ENCODE assay signal across 11 cellular contexts in genomic region chr14:89509891-89510290, GRCh38.
DNase-seq lines count a peak whose midpoint lies in the region; ATAC-seq, FAIRE-seq and TF ChIP-seq lines count a peak whose summit lies in the region.
"Had no signal": no experiment of that assay in that cellular context is flagged by ENCODE, and none has a peak within 500 bp of the region (broad histone marks: within the 10 kb centered on the region; RNA-seq: fewer than 3 reads in every experiment).

No MANE protein-coding gene starts in this region.

- no peak overlapping the region for H4K5ac ChIP-seq in H1 (ENCODE audit: insufficient read length, low read depth, low read length)

- no peaks in the 10 kb centered on the region for H4K20me1 ChIP-seq in H1 (replicated peaks in 1 of 2; ENCODE audit: control insufficient read depth in 1 of 2, insufficient read depth in 2 of 2, low read length in 2 of 2)

- no peaks in the 10 kb centered on the region; a peak in 1 of 4 replicates for H3K9me3 ChIP-seq in H1 (ENCODE audit: insufficient read depth in 2 of 2, low read depth in 1 of 2, low read length in 1 of 2)
- no peaks in the 10 kb centered on the region for H3K9me3 ChIP-seq in spleen
- H3K9me3 ChIP-seq: body of pancreas, stomach had no signal

- no peak overlapping the region for H2BK20ac ChIP-seq in H1 (ENCODE audit: low read length)

- FAIRE-seq in RCC 7860 (lab: Jason Lieb, UNC) (no peak), H1 (lab: Jason Lieb, UNC) (no peak)

- H4K91ac ChIP-seq in H1 (replicated peaks; ENCODE audit: insufficient read length, low read length), result no peak overlapping the region

- no peak for TF ChIP-seq EP300 in H1 (IDR thresholded peaks at IDR 0.05; ENCODE audit: borderline replicate concordance in 1 of 2, low read depth in 2 of 2, low read length in 2 of 2)

- CTCF ChIA-PET in H1 (lab: Charles Lee; ENCODE audit: partially characterized antibody), result no interaction called here

- H3K36me3 Mint-ChIP-seq in activated T-cell treated with anti-CD3 and anti-CD28 coated beads, Interleukin-2, amount 50 U/mL, for 4 hours (ENCODE audit: insufficient read depth), result peaks cover 3% of the 10 kb centered on the region

- H3K4me1 Mint-ChIP-seq in activated T-cell treated with anti-CD3 and anti-CD28 coated beads, Interleukin-2, amount 50 U/mL, for 4 hours (ENCODE audit: low read depth), result peaks cover 69% of the 10 kb centered on the region

- no peak overlapping the region for H2BK15ac ChIP-seq in H1 (ENCODE audit: low read length)

- ATAC-seq in activated T-cell treated with anti-CD3 and anti-CD28 coated beads, Interleukin-2, amount 50 U/mL, for 4 hours, result no peak
- no peak for ATAC-seq in HG02938 (IDR thresholded peaks at IDR 0.05; ENCODE audit: unreplicated experiment)
- ATAC-seq: body of pancreas had no signal

- H4K8ac ChIP-seq in H1 (ENCODE audit: extremely low read depth, insufficient read depth, low read length), result no peak overlapping the region

- 0 out of 2 replicates have a peak overlapping the region, but pooled peaks have one; percentile 1 for H2BK12ac ChIP-seq in H1 (ENCODE audit: low read depth, low read length)

- TF ChIP-seq CTCF in H1 (IDR thresholded peaks at IDR 0.05; ENCODE audit: control extremely low read depth in 1 of 3, insufficient read depth in 1 of 3, low read depth in 1 of 3, low read length in 3 of 3) (no peak), spleen (IDR thresholded peaks at IDR 0.05 in 8 of 11, conservative IDR thresholded peaks at IDR 0.05 in 3 of 11) (no peak)

- no peaks in the 10 kb centered on the region for H3K27me3 ChIP-seq in H1 (replicated peaks in 1 of 4; ENCODE audit: control insufficient read depth in 3 of 4, extremely low read depth in 1 of 4, insufficient read depth in 3 of 4, low read length in 3 of 4)
- no peaks in the 10 kb centered on the region for H3K27me3 ChIP-seq in spleen (replicated peaks in 1 of 7)
- H3K27me3 ChIP-seq: body of pancreas, stomach had no signal

- POLR2A ChIA-PET in H1 (lab: Charles Lee; ENCODE audit: partially characterized antibody), result interaction anchor here (0.6 kb wide), 1 partner anchor 282 kb away, joined by 5 read pairs; no protein-coding TSS in a partner anchor

- H3K27ac ChIP-seq in H1 (ENCODE audit: low read depth, low read length) (no peak overlapping the region), spleen (peak overlapping the region in 6 of 8 donors; percentile 48 to 79 (median 65))
- H3K27ac ChIP-seq: body of pancreas, stomach had no signal

- H3K9me3 Mint-ChIP-seq in activated T-cell treated with anti-CD3 and anti-CD28 coated beads, Interleukin-2, amount 50 U/mL, for 4 hours, result no peaks in the 10 kb centered on the region

- H3K4me1 ChIP-seq in H1 (replicated peaks in 1 of 4; ENCODE audit: control insufficient read depth in 3 of 4, insufficient read depth in 4 of 4, low read length in 3 of 4), result peaks cover 2 to 8% (median 5%) of the 10 kb centered on the region in 4 experiments; a peak in 6 of 7 replicates
- H3K4me1 ChIP-seq in spleen, result peaks cover 5 to 55% (median 18%) of the 10 kb centered on the region in 6 donors
- H3K4me1 ChIP-seq: body of pancreas had no signal

- H2BK120ac ChIP-seq in H1 (replicated peaks; ENCODE audit: low read depth, low read length), result no peak overlapping the region

- H3K23ac ChIP-seq in H1 (ENCODE audit: insufficient read length), result no peak overlapping the region

- DNase-seq in activated T-cell treated with anti-CD3 and anti-CD28 coated beads, Interleukin-2, amount 50 U/mL, for 4 hours, result no peak
- DNase-seq in activated T-cell treated with anti-CD3 and anti-CD28 coated beads for 4 hours, result no peak
- peak; percentile 49 for DNase-seq in RCC 7860 (ENCODE audit: low spot score)
- DNase-seq in H1 (ENCODE audit: low read depth in 1 of 2, low spot score in 2 of 2), result no peak
- DNase-seq in spleen, result no peak
- no peak for DNase-seq in anterior cingulate cortex (lab: John Stamatoyannopoulos, UW)
- no peak for DNase-seq in AG08396 (ENCODE audit: low spot score)
- DNase-seq: foreskin melanocyte had no signal

- no peak overlapping the region for H3K14ac ChIP-seq in H1 (ENCODE audit: insufficient read length)

- no peak overlapping the region for H3K4ac ChIP-seq in H1 (replicated peaks; ENCODE audit: insufficient read length, low read depth, low read length)

- H3K4me2 ChIP-seq in H1 (ENCODE audit: insufficient read depth in 1 of 2, low read depth in 2 of 2, low read length in 2 of 2), result no peak overlapping the region

- H2AFZ ChIP-seq in H1 (ENCODE audit: low read length), result no peak overlapping the region

- no peaks in the 10 kb centered on the region; the same call in 1 of the 2 replicates for H3K79me1 ChIP-seq in H1 (ENCODE audit: low read depth, low read length)

- intact Hi-C loops in spleen (cut with DNase I; ENCODE audit: low total_unique reads), result no loop called here

- no peak overlapping the region for H3K56ac ChIP-seq in H1 (replicated peaks; ENCODE audit: insufficient read length, low read depth, low read length)

- 81% methylated on average over 3 of the region's 3 CpGs; no CpG with 5 or more reads in 1 of the 2 experiments for WGBS in H1 (ENCODE audit: extremely low coverage in 1 of 2, insufficient coverage in 1 of 2, insufficient read length in 1 of 2, insufficient replicate concordance in 2 of 2, low coverage in 1 of 2, low lambda C conversion rate in 2 of 2, missing lambda C conversion rate in 1 of 2), 2 experiments
- WGBS in spleen, 5 donors, result 68 to 88% (median 85%) methylated on average over 3 of the region's 3 CpGs

- no peak overlapping the region for H2BK5ac ChIP-seq in H1 (ENCODE audit: low read depth, low read length)

- no peak overlapping the region for H2AK5ac ChIP-seq in H1 (ENCODE audit: low read depth, low read length)

- no peak overlapping the region for H3K4me3 ChIP-seq in H1 (ENCODE audit: extremely low read depth in 1 of 4, insufficient read depth in 2 of 4, low read depth in 3 of 4, low read length in 4 of 4)
- no peak overlapping the region for H3K4me3 ChIP-seq in spleen
- H3K4me3 ChIP-seq: body of pancreas, stomach had no signal

- peak overlapping the region; percentile 78 for H3K4me3 Mint-ChIP-seq in activated T-cell treated with anti-CD3 and anti-CD28 coated beads, Interleukin-2, amount 50 U/mL, for 4 hours

- H3K9ac ChIP-seq in H1 (replicated peaks in 1 of 4; ENCODE audit: extremely low read depth in 1 of 4, low read depth in 3 of 4, low read length in 3 of 4), result no peak overlapping the region

- TF ChIP-seq POLR2A in H1 (IDR thresholded peaks at IDR 0.05; ENCODE audit: control extremely low read depth in 1 of 2, low read depth in 2 of 2, low read length in 2 of 2) (no peak), spleen (IDR thresholded peaks at IDR 0.05) (no peak)

- H3K36me3 ChIP-seq in H1 (ENCODE audit: control insufficient read depth in 2 of 4, insufficient read depth in 4 of 4, low read length in 3 of 4) (0 out of 8 replicates have a peak, but pooled peaks cover 0 to 2% (median 0%) of the 10 kb centered on the region in 4 experiments), spleen (peaks cover 0 to 6% (median 0%) of the 10 kb centered on the region in 6 donors)
- H3K36me3 ChIP-seq: stomach had no signal

- no peaks in the 10 kb centered on the region for H3K27me3 Mint-ChIP-seq in activated T-cell treated with anti-CD3 and anti-CD28 coated beads, Interleukin-2, amount 50 U/mL, for 4 hours (ENCODE audit: low read depth)

- no peaks in the 10 kb centered on the region for H3K23me2 ChIP-seq in H1 (ENCODE audit: low read depth, low read length)

- H3K18ac ChIP-seq in H1 (ENCODE audit: extremely low read depth, low read length), result no peak overlapping the region

- TF ChIP-seq RAD21 in H1 (IDR thresholded peaks at IDR 0.05 in 1 of 2, conservative IDR thresholded peaks at IDR 0.05 in 1 of 2; ENCODE audit: low read depth in 2 of 2, low read length in 2 of 2), result no peak

- H3K79me2 ChIP-seq in H1 (ENCODE audit: control insufficient read depth in 1 of 2, insufficient read depth in 2 of 2, low read length in 2 of 2), result peaks cover 0 to 49% of the 10 kb centered on the region in 2 experiments; a peak in 3 of 4 replicates
